8 cellular contexts compared by ENCODE assay signal in genomic region chr12:27549801-27550652, GRCh38. TPM values are rescaled to one million over a fixed set of nuclear protein-coding genes. Genes with fewer than 3 reads are reported as not detected.
DNase-seq lines count a peak whose midpoint lies in the region; ATAC-seq, FAIRE-seq and TF ChIP-seq lines count a peak whose summit lies in the region.

No MANE protein-coding gene starts in this region.

- peak; percentile 27 for FAIRE-seq in urothelium cell line (lab: Jason Lieb, UNC)

- no peaks in the 10 kb centered on the region for H3K4me1 Mint-ChIP-seq in activated CD4-positive, alpha-beta memory T cell treated with anti-CD3 and anti-CD28 coated beads, Interleukin-2, amount 10 ng/mL, durations not matched to agents 7 days and 5 days

- H3K36me3 ChIP-seq in colonic mucosa (no peaks in the 10 kb centered on the region), lower lobe of right lung (no peaks in the 10 kb centered on the region)

- H3K27me3 ChIP-seq in colonic mucosa (no peaks in the 10 kb centered on the region), lower lobe of right lung (ENCODE audit: low read depth) (no peaks in the 10 kb centered on the region)

- intact Hi-C loops in colonic mucosa (cut with DNase I): no loop called here
- intact Hi-C loops in lower lobe of right lung (cut with DNase I): no loop called here

- CTCF ChIA-PET in activated CD4-positive, alpha-beta memory T cell treated with anti-CD3 and anti-CD28 coated beads, Interleukin-2, amount 10 ng/mL, durations not matched to agents 7 days and 5 days (lab: Charles Lee): no interaction called here

- H3K4me3 ChIP-seq in colonic mucosa (no peak overlapping the region), lower lobe of right lung (peak overlapping the region; percentile 9)

- no peaks in the 10 kb centered on the region for H3K9me3 ChIP-seq in colonic mucosa
- H3K9me3 ChIP-seq in lower lobe of right lung: no peaks in the 10 kb centered on the region

- peaks cover 5% of the 10 kb centered on the region for H3K4me1 ChIP-seq in colonic mucosa
- peaks cover 68% of the 10 kb centered on the region for H3K4me1 ChIP-seq in lower lobe of right lung

- POLR2A ChIA-PET in activated CD4-positive, alpha-beta memory T cell treated with anti-CD3 and anti-CD28 coated beads, Interleukin-2, amount 10 ng/mL, durations not matched to agents 7 days and 5 days (lab: Charles Lee): no interaction called here

- TF ChIP-seq CTCF in colonic mucosa (IDR thresholded peaks at IDR 0.05) (no peak), lower lobe of right lung (IDR thresholded peaks at IDR 0.05) (no peak)

- DNase-seq in H4 (ENCODE audit: low spot score) (peak; percentile 92), NCI-H526 (lab: John Stamatoyannopoulos, UW) (peak; percentile 55 to 74), colonic mucosa (peak; percentile 78), lower lobe of right lung (peak; percentile 78), urothelium cell line (ENCODE audit: low spot score) (peak; percentile 73)
- DNase-seq in stimulated activated CD4-positive, alpha-beta T cell treated with anti-CD3 and anti-CD28 coated beads, Interleukin-12 subunit alpha, Interleukin-12 subunit beta, amount 100 ng/mL, for 4 hours: no peak
- DNase-seq in activated CD4-positive, alpha-beta memory T cell treated with anti-CD3 and anti-CD28 coated beads, Interleukin-2, amount 10 ng/mL, durations not matched to agents 7 days and 5 days: no peak

- peaks cover 13% of the 10 kb centered on the region for H3K27me3 Mint-ChIP-seq in activated CD4-positive, alpha-beta memory T cell treated with anti-CD3 and anti-CD28 coated beads, Interleukin-2, amount 10 ng/mL, durations not matched to agents 7 days and 5 days

- no peaks in the 10 kb centered on the region for H3K36me3 Mint-ChIP-seq in activated CD4-positive, alpha-beta memory T cell treated with anti-CD3 and anti-CD28 coated beads, Interleukin-2, amount 10 ng/mL, durations not matched to agents 7 days and 5 days (ENCODE audit: low read depth)

- peak; percentile 93 to 95 for ATAC-seq in lower lobe of right lung
- no peak for ATAC-seq in activated CD4-positive, CD25-positive, alpha-beta regulatory T cell treated with anti-CD3 and anti-CD28 coated beads, Interleukin-2, amount 50 U/mL, for 24 hours

- H3K9ac ChIP-seq in colonic mucosa (ENCODE audit: low read depth in 2 of 2, low read length in 2 of 2): peak overlapping the region in 1 of 2 donors; percentile 29

- H3K4me3 Mint-ChIP-seq in activated CD4-positive, alpha-beta memory T cell treated with anti-CD3 and anti-CD28 coated beads, Interleukin-2, amount 10 ng/mL, durations not matched to agents 7 days and 5 days: no peak overlapping the region

- H3K27ac ChIP-seq in colonic mucosa: no peak overlapping the region
- peak overlapping the region; percentile 65 for H3K27ac ChIP-seq in lower lobe of right lung

- no peaks in the 10 kb centered on the region for H3K9me3 Mint-ChIP-seq in activated CD4-positive, alpha-beta memory T cell treated with anti-CD3 and anti-CD28 coated beads, Interleukin-2, amount 10 ng/mL, durations not matched to agents 7 days and 5 days

- H3K27ac Mint-ChIP-seq in activated CD4-positive, alpha-beta memory T cell treated with anti-CD3 and anti-CD28 coated beads, Interleukin-2, amount 10 ng/mL, durations not matched to agents 7 days and 5 days: no peak overlapping the region

RNA-seq across cellular contexts. Expression of gene PPFIBP1, which starts 26.0 kb away (rescaled TPM):
- 15.4 and 15.9 TPM in 2 replicates for total RNA-seq in H4 (2014; rRNA removed; shearing (Covaris generic))
- total RNA-seq in colonic mucosa (10 to 100 TPM; 40.1 to 44.7 TPM), lower lobe of right lung (117 TPM)
- total RNA-seq in activated CD4-positive, alpha-beta memory T cell treated with anti-CD3 and anti-CD28 coated beads, Interleukin-2, amount 10 ng/mL, durations not matched to agents 7 days and 5 days: 1 to 10 TPM; 7.3 to 9.7 TPM

Comparison
In these comparisons a context has a peak if more than half of its experiments do, and no peak if none do; other contexts are left out.
1. DNase-seq: peak in H4 (single experiment), NCI-H526 (2 of 2), colonic mucosa (single experiment), lower lobe of right lung (single experiment) and urothelium cell line (single experiment); none in stimulated activated CD4-positive, alpha-beta T cell treated with anti-CD3 and anti-CD28 coated beads, Interleukin-12 subunit alpha, Interleukin-12 subunit beta, amount 100 ng/mL, for 4 hours (single experiment) and activated CD4-positive, alpha-beta memory T cell treated with anti-CD3 and anti-CD28 coated beads, Interleukin-2, amount 10 ng/mL, durations not matched to agents 7 days and 5 days (single experiment).
2. ATAC-seq: peak in lower lobe of right lung (2 of 2); none in activated CD4-positive, CD25-positive, alpha-beta regulatory T cell treated with anti-CD3 and anti-CD28 coated beads, Interleukin-2, amount 50 U/mL, for 24 hours (0 of 2).